27 cellular contexts compared by ENCODE assay signal in genomic region chr14:97393244-97393643, GRCh38.
"Had no signal": no experiment of that assay in that cellular context is flagged by ENCODE, and none has a peak within 500 bp of the region (broad histone marks: within the 10 kb centered on the region; RNA-seq: fewer than 3 reads in every experiment).

No MANE protein-coding gene starts in this region.

- H3K4me3 Mint-ChIP-seq: activated B cell treated with CpG ODN at 0.5 μM for 24 hours; activated CD4-positive, alpha-beta T cell treated with anti-CD3 and anti-CD28 coated beads, Interleukin-2, amount 10 ng/mL, durations not matched to agents 24 days and 14 days; activated CD8-positive, alpha-beta memory T cell treated with anti-CD3 and anti-CD28 coated beads, Interleukin-2, amount 10 ng/mL, durations not matched to agents 7 days and 5 days; activated naive CD8-positive, alpha-beta T cell treated with anti-CD3 and anti-CD28 coated beads, Interleukin-2, amount 50 U/mL, for 24 hours; activated T-cell treated with anti-CD3 and anti-CD28 coated beads, Interleukin-2, amount 50 U/mL, for 24 hours; activated T-helper 1 cell treated with anti-CD3 and anti-CD28 coated beads, Interleukin-12 subunit alpha, Interleukin-12 subunit beta, Interleukin-2, Interleukin-4 antibody, amounts not matched to agents 30 ng/mL and 10 ng/mL and 1 ng/mL, durations not matched to agents 14 hours and 24 hours and 36 hours; brain; T-cell had no signal

- H3K27me3 Mint-ChIP-seq: activated B cell treated with CpG ODN at 0.5 μM for 24 hours; activated T-cell treated with anti-CD3 and anti-CD28 coated beads, Interleukin-2, amount 50 U/mL, for 24 hours; brain; T-cell had no signal

- H3K36me3 Mint-ChIP-seq: activated CD8-positive, alpha-beta memory T cell treated with anti-CD3 and anti-CD28 coated beads, Interleukin-2, amount 10 ng/mL, durations not matched to agents 7 days and 5 days; brain; T-cell had no signal

- ATAC-seq: activated CD8-positive, alpha-beta memory T cell treated with anti-CD3 and anti-CD28 coated beads, Interleukin-2, amount 10 ng/mL, durations not matched to agents 7 days and 5 days; activated naive CD4-positive, alpha-beta T cell treated with anti-CD3 and anti-CD28 coated beads, Interleukin-2, amount 50 U/mL, for 72 hours; activated naive CD8-positive, alpha-beta T cell treated with anti-CD3 and anti-CD28 coated beads, Interleukin-2, amount 50 U/mL, for 24 hours; Panc1; Right ventricle myocardium inferior had no signal

- H3K4me1 Mint-ChIP-seq: activated B cell treated with CpG ODN at 0.5 μM for 24 hours had no signal

- DNase-seq: activated B cell treated with CpG ODN at 0.5 μM for 24 hours; activated CD4-positive, alpha-beta T cell treated with anti-CD3 and anti-CD28 coated beads for 1 hour; activated CD4-positive, alpha-beta T cell treated with anti-CD3 and anti-CD28 coated beads, Interleukin-2, amount 10 ng/mL, durations not matched to agents 24 days and 14 days; activated CD4-positive, alpha-beta T cell treated with anti-CD3 and anti-CD28 coated beads, Interleukin-2, amount 50 U/mL, for 48 hours; activated CD8-positive, alpha-beta memory T cell treated with anti-CD3 and anti-CD28 coated beads, Interleukin-2, amount 10 ng/mL, durations not matched to agents 7 days and 5 days; activated effector memory CD4-positive, alpha-beta T cell treated with Interleukin-2 at 50 U/mL for 16 hours; activated naive CD4-positive, alpha-beta T cell; activated naive CD8-positive, alpha-beta T cell treated with anti-CD3 and anti-CD28 coated beads, Interleukin-2, amount 50 U/mL, for 24 hours; activated T-cell treated with anti-CD3 and anti-CD28 coated beads, Interleukin-2, amount 50 U/mL, for 24 hours; amniotic stem cell; Kasumi-1; NCI-H1105 treated with DMSO at 0.1 percent for 48 hours; NCI-H1930; NCI-H2171; NCI-H2227 treated with DMSO at 0.1 percent for 48 hours; NCI-H446 treated with DMSO at 0.1 percent for 48 hours; NCI-H524 treated with DMSO at 0.1 percent for 48 hours; NK-92 treated with Interleukin-12 subunit alpha and Interleukin-12 subunit beta, amount 100 ng/mL, for 24 hours; OCI-M1; RPMI8226; T-cell; T1000 had no signal

- H3K27ac Mint-ChIP-seq: activated B cell treated with CpG ODN at 0.5 μM for 24 hours; activated CD4-positive, alpha-beta T cell treated with anti-CD3 and anti-CD28 coated beads, Interleukin-2, amount 10 ng/mL, durations not matched to agents 24 days and 14 days; activated CD8-positive, alpha-beta memory T cell treated with anti-CD3 and anti-CD28 coated beads, Interleukin-2, amount 10 ng/mL, durations not matched to agents 7 days and 5 days; activated naive CD4-positive, alpha-beta T cell treated with anti-CD3 and anti-CD28 coated beads, Interleukin-2, amount 50 U/mL, for 72 hours; activated naive CD8-positive, alpha-beta T cell treated with anti-CD3 and anti-CD28 coated beads, Interleukin-2, amount 50 U/mL, for 24 hours; activated T-cell treated with anti-CD3 and anti-CD28 coated beads, Interleukin-2, amount 50 U/mL, for 24 hours; activated T-helper 1 cell treated with anti-CD3 and anti-CD28 coated beads, Interleukin-12 subunit alpha, Interleukin-12 subunit beta, Interleukin-2, Interleukin-4 antibody, amounts not matched to agents 30 ng/mL and 10 ng/mL and 1 ng/mL, durations not matched to agents 14 hours and 24 hours and 36 hours; brain; T-cell had no signal

- H3K9me3 Mint-ChIP-seq: activated B cell treated with CpG ODN at 0.5 μM for 24 hours; activated T-cell treated with anti-CD3 and anti-CD28 coated beads, Interleukin-2, amount 50 U/mL, for 24 hours; activated T-helper 1 cell treated with anti-CD3 and anti-CD28 coated beads, Interleukin-12 subunit alpha, Interleukin-12 subunit beta, Interleukin-2, Interleukin-4 antibody, amounts not matched to agents 30 ng/mL and 10 ng/mL and 1 ng/mL, durations not matched to agents 14 hours and 24 hours and 36 hours; T-cell had no signal
